Comparison of ENCODE assay signal across 15 cellular contexts in genomic region chr9:124733964-124734740, GRCh38. TPM values are rescaled to one million over a fixed set of nuclear protein-coding genes. Genes with fewer than 3 reads are reported as not detected.
DNase-seq lines count a peak whose midpoint lies in the region; FAIRE-seq and TF ChIP-seq lines count a peak whose summit lies in the region.
"Had no signal": no experiment of that assay in that cellular context is flagged by ENCODE, and none has a peak within 500 bp of the region (broad histone marks: within the 10 kb centered on the region; RNA-seq: fewer than 3 reads in every experiment).

No MANE protein-coding gene starts in this region.

- no peak for TF ChIP-seq POLR2A in H1 (IDR thresholded peaks at IDR 0.05; ENCODE audit: control extremely low read depth in 1 of 2, low read depth in 2 of 2, low read length in 2 of 2)

- peak overlapping the region; percentile 10; the same call in 1 of the 2 replicates for H2BK12ac ChIP-seq in H1 (ENCODE audit: low read depth, low read length)

- POLR2A ChIA-PET in H1 (lab: Charles Lee; ENCODE audit: partially characterized antibody), result interaction anchor here (0.9 to 1.7 kb wide), 2 partner anchors 9 to 122 kb away, joined by 4 to 7 read pairs; no protein-coding TSS in a partner anchor
- POLR2A ChIA-PET in CD4-positive, alpha-beta memory T cell (lab: Charles Lee; ENCODE audit: partially characterized antibody), result no interaction called here

- H3K18ac ChIP-seq in H1 (ENCODE audit: extremely low read depth, low read length), result no peak overlapping the region

- H3K79me2 ChIP-seq in DOHH2 (ENCODE audit: control insufficient read depth, low read length), result no peaks in the 10 kb centered on the region
- peaks cover 0 to 64% of the 10 kb centered on the region in 2 experiments; a peak in 3 of 4 replicates for H3K79me2 ChIP-seq in H1 (ENCODE audit: control insufficient read depth in 1 of 2, insufficient read depth in 2 of 2, low read length in 2 of 2)

- no peak for FAIRE-seq in H1 (lab: Jason Lieb, UNC)

- H3K9me2 ChIP-seq in DOHH2 (replicated peaks; ENCODE audit: control insufficient read depth, low read length), result no peaks in the 10 kb centered on the region

- no peak overlapping the region for H3K27ac ChIP-seq in DOHH2 (ENCODE audit: low read depth, low read length)
- peak overlapping the region; percentile 12; the same call in 1 of the 2 replicates for H3K27ac ChIP-seq in H1 (ENCODE audit: low read depth, low read length)
- no peak overlapping the region for H3K27ac ChIP-seq in CD4-positive, alpha-beta memory T cell (ENCODE audit: low read depth, low read length)
- H3K27ac ChIP-seq: gastroesophageal sphincter had no signal

- no peak overlapping the region for H4K91ac ChIP-seq in H1 (replicated peaks; ENCODE audit: insufficient read length, low read length)

- H3K9me3 ChIP-seq in DOHH2 (ENCODE audit: control insufficient read depth, insufficient read depth, low read length) (no peaks in the 10 kb centered on the region), H1 (ENCODE audit: insufficient read depth in 2 of 2, low read depth in 1 of 2, low read length in 1 of 2) (no peaks in the 10 kb centered on the region)
- H3K9me3 ChIP-seq in CD4-positive, alpha-beta memory T cell (ENCODE audit: control insufficient read depth in 1 of 2, low read length in 2 of 2), result no peaks in the 10 kb centered on the region
- H3K9me3 ChIP-seq: gastroesophageal sphincter, sigmoid colon had no signal

- DNase-seq in NCI-H2107 (lab: John Stamatoyannopoulos, UW) (peak; percentile 9), H1 (ENCODE audit: low read depth in 1 of 2, low spot score in 2 of 2) (no peak), myocyte (ENCODE audit: low read depth) (peak; percentile 77), NCI-H524 (lab: John Stamatoyannopoulos, UW) (no peak), cortex of kidney (lab: John Stamatoyannopoulos, UW) (no peak), dermis blood vessel endothelial cell (no peak)
- DNase-seq in CD4-positive, alpha-beta memory T cell, result no peak
- DNase-seq: activated CD4-positive, CD25-positive, alpha-beta regulatory T cell; GF-D8; NCI-H345; sigmoid colon had no signal

- H3K23ac ChIP-seq in H1 (ENCODE audit: insufficient read length), result no peak overlapping the region

- 84% methylated on average over 14 of the region's 14 CpGs; no CpG with 5 or more reads in 1 of the 2 experiments for WGBS in H1 (ENCODE audit: extremely low coverage in 1 of 2, insufficient coverage in 1 of 2, insufficient read length in 1 of 2, insufficient replicate concordance in 2 of 2, low coverage in 1 of 2, low lambda C conversion rate in 2 of 2, missing lambda C conversion rate in 1 of 2), 2 experiments

- no peak overlapping the region for H3K9ac ChIP-seq in H1 (replicated peaks in 1 of 4; ENCODE audit: extremely low read depth in 1 of 4, low read depth in 3 of 4, low read length in 3 of 4)

- 0 out of 2 replicates have a peak overlapping the region, but pooled peaks have one; percentile 12 for H2BK5ac ChIP-seq in H1 (ENCODE audit: low read depth, low read length)

- no peak overlapping the region for H2BK120ac ChIP-seq in H1 (replicated peaks; ENCODE audit: low read depth, low read length)

- H3K27me3 ChIP-seq in DOHH2 (ENCODE audit: control insufficient read depth, low read length) (no peaks in the 10 kb centered on the region), H1 (replicated peaks in 1 of 4; ENCODE audit: control insufficient read depth in 3 of 4, extremely low read depth in 1 of 4, insufficient read depth in 3 of 4, low read length in 3 of 4) (no peaks in the 10 kb centered on the region)
- H3K27me3 ChIP-seq in CD4-positive, alpha-beta memory T cell (ENCODE audit: insufficient read depth, low read length), result no peaks in the 10 kb centered on the region
- H3K27me3 ChIP-seq: gastroesophageal sphincter, sigmoid colon had no signal

- H3K27me3 Mint-ChIP-seq in CD4-positive, alpha-beta memory T cell, result peaks cover 1 to 5% of the 10 kb centered on the region in 2 donors
- H3K27me3 Mint-ChIP-seq: memory B cell had no signal

- TF ChIP-seq CTCF in DOHH2 (IDR thresholded peaks at IDR 0.05; ENCODE audit: low read depth, low read length, poor library complexity, severe bottlenecking), result no peak
- TF ChIP-seq CTCF in H1 (IDR thresholded peaks at IDR 0.05; ENCODE audit: control extremely low read depth in 1 of 3, insufficient read depth in 1 of 3, low read depth in 1 of 3, low read length in 3 of 3), result no peak

- no peaks in the 10 kb centered on the region for H3K79me1 ChIP-seq in H1 (ENCODE audit: low read depth, low read length)

- H3K36me3 Mint-ChIP-seq in CD4-positive, alpha-beta memory T cell, result no peaks in the 10 kb centered on the region
- H3K36me3 Mint-ChIP-seq: memory B cell had no signal

- TF ChIP-seq EP300 in H1 (IDR thresholded peaks at IDR 0.05; ENCODE audit: borderline replicate concordance in 1 of 2, low read depth in 2 of 2, low read length in 2 of 2), result no peak

- H3K9me3 Mint-ChIP-seq in CD4-positive, alpha-beta memory T cell, result no peaks in the 10 kb centered on the region
- H3K9me3 Mint-ChIP-seq: activated T-helper 17 cell treated with anti-CD3 and anti-CD28 coated beads, Interleukin-2, amount 50 U/mL, for 72 hours; memory B cell had no signal

- no peaks in the 10 kb centered on the region for H4K20me1 ChIP-seq in DOHH2 (ENCODE audit: control insufficient read depth, insufficient read depth, low read depth, low read length)
- H4K20me1 ChIP-seq in H1 (replicated peaks in 1 of 2; ENCODE audit: control insufficient read depth in 1 of 2, insufficient read depth in 2 of 2, low read length in 2 of 2), result peaks cover 2 to 4% of the 10 kb centered on the region in 2 experiments

- H3K4me1 ChIP-seq in DOHH2 (ENCODE audit: control insufficient read depth, low read length), result peaks cover 9% of the 10 kb centered on the region
- H3K4me1 ChIP-seq in H1 (replicated peaks in 1 of 4; ENCODE audit: control insufficient read depth in 3 of 4, insufficient read depth in 4 of 4, low read length in 3 of 4), result peaks cover 6 to 19% (median 9%) of the 10 kb centered on the region in 4 experiments; a peak in 6 of 7 replicates
- H3K4me1 ChIP-seq in CD4-positive, alpha-beta memory T cell (ENCODE audit: insufficient read depth, low read length), result no peaks in the 10 kb centered on the region
- H3K4me1 ChIP-seq: gastroesophageal sphincter had no signal

- H2AFZ ChIP-seq in H1 (ENCODE audit: low read length), result no peak overlapping the region

- no peak overlapping the region for H3K27ac Mint-ChIP-seq in CD4-positive, alpha-beta memory T cell
- H3K27ac Mint-ChIP-seq: memory B cell had no signal

- H4K8ac ChIP-seq in H1 (ENCODE audit: extremely low read depth, insufficient read depth, low read length), result no peak overlapping the region

- H2AK5ac ChIP-seq in H1 (ENCODE audit: low read depth, low read length), result no peak overlapping the region

- H3K4me2 ChIP-seq in DOHH2 (ENCODE audit: low read length) (peak overlapping the region; percentile 30; the same call in 1 of the 2 replicates), H1 (ENCODE audit: insufficient read depth in 1 of 2, low read depth in 2 of 2, low read length in 2 of 2) (peak overlapping the region in 1 of 2 experiments; percentile 27; a peak in 1 of 4 replicates)

- no peak overlapping the region for H4K5ac ChIP-seq in H1 (ENCODE audit: insufficient read length, low read depth, low read length)

- no peaks in the 10 kb centered on the region for H3K4me1 Mint-ChIP-seq in CD4-positive, alpha-beta memory T cell
- H3K4me1 Mint-ChIP-seq: activated T-helper 17 cell treated with anti-CD3 and anti-CD28 coated beads, Interleukin-2, amount 50 U/mL, for 72 hours; memory B cell had no signal

- H3F3A ChIP-seq in DOHH2 (ENCODE audit: control insufficient read depth, insufficient read depth), result no peaks in the 10 kb centered on the region

- no peak overlapping the region for H3K14ac ChIP-seq in H1 (ENCODE audit: insufficient read length)

- H3K56ac ChIP-seq in H1 (replicated peaks; ENCODE audit: insufficient read length, low read depth, low read length), result no peak overlapping the region

- H3K36me3 ChIP-seq in DOHH2 (ENCODE audit: control insufficient read depth, low read length) (peaks cover 2% of the 10 kb centered on the region; the same call in 1 of the 2 replicates), H1 (ENCODE audit: control insufficient read depth in 2 of 4, insufficient read depth in 4 of 4, low read length in 3 of 4) (peaks cover 5 to 9% (median 7%) of the 10 kb centered on the region in 4 experiments; a peak in 6 of 8 replicates)
- H3K36me3 ChIP-seq in CD4-positive, alpha-beta memory T cell (ENCODE audit: insufficient read depth, low read length), result no peaks in the 10 kb centered on the region
- H3K36me3 ChIP-seq: gastroesophageal sphincter, sigmoid colon had no signal

- H3K4ac ChIP-seq in H1 (replicated peaks; ENCODE audit: insufficient read length, low read depth, low read length), result no peak overlapping the region

- H3K23me2 ChIP-seq in H1 (ENCODE audit: low read depth, low read length), result no peaks in the 10 kb centered on the region

- intact Hi-C loops in CD4-positive, alpha-beta memory T cell (cut with micrococcal nuclease), result no loop called here

- no peak overlapping the region for H2BK20ac ChIP-seq in H1 (ENCODE audit: low read length)

- H3K4me3 Mint-ChIP-seq in CD4-positive, alpha-beta memory T cell, result no peak overlapping the region
- H3K4me3 Mint-ChIP-seq: activated T-helper 17 cell treated with anti-CD3 and anti-CD28 coated beads, Interleukin-2, amount 50 U/mL, for 72 hours; memory B cell had no signal

- H2BK15ac ChIP-seq in H1 (ENCODE audit: low read length), result no peak overlapping the region

- H3K4me3 ChIP-seq in DOHH2 (ENCODE audit: low read length) (no peak overlapping the region), H1 (ENCODE audit: extremely low read depth in 1 of 4, insufficient read depth in 2 of 4, low read depth in 3 of 4, low read length in 4 of 4) (no peak overlapping the region)
- no peak overlapping the region for H3K4me3 ChIP-seq in CD4-positive, alpha-beta memory T cell (ENCODE audit: low read length in 2 of 2)
- H3K4me3 ChIP-seq: gastroesophageal sphincter, sigmoid colon had no signal

- CTCF ChIA-PET in H1 (lab: Charles Lee; ENCODE audit: partially characterized antibody), result interaction anchor here (0.9 to 4.3 kb wide), 10 partner anchors 8 to 179 kb away, joined by 3 to 20 read pairs (median 4); no protein-coding TSS in a partner anchor
- CTCF ChIA-PET in CD4-positive, alpha-beta memory T cell (lab: Charles Lee; ENCODE audit: partially characterized antibody), result interaction anchor here (1.5 kb wide), 1 partner anchor 117 kb away, joined by 5 read pairs; no protein-coding TSS in a partner anchor

- TF ChIP-seq RAD21 in H1 (IDR thresholded peaks at IDR 0.05 in 1 of 2, conservative IDR thresholded peaks at IDR 0.05 in 1 of 2; ENCODE audit: low read depth in 2 of 2, low read length in 2 of 2), result no peak

RNA-seq across cellular contexts. Expression of gene NR6A1, which starts 37.0 kb away (rescaled TPM):
- 232 and 237 TPM in 2 replicates for total RNA-seq in H1 (2021; fragmentation: NEBNext Ultra II Directional; extraction: Animal tissue kit (Norgen Biotek cat#: 25700))
- polyA plus RNA-seq in H1 (2011; rRNA removed), result 77.0 and 93.2 TPM in 2 replicates
- 72.8 TPM for polyA plus RNA-seq in H1 (2011; cell fraction: cytosol; rRNA removed)
- polyA plus RNA-seq in H1 (2011; cell fraction: nucleus; rRNA removed), result 59.1 TPM
- polyA plus RNA-seq in H1 (2012, experiment 1 of 2), result 99.2 to 116 TPM (median 108 TPM) in 4 replicates
- 69.6 TPM for polyA plus RNA-seq in H1 (2012, experiment 2 of 2)
- polyA plus RNA-seq in H1 (2013, experiment 1 of 2), result 88.5 TPM
- 92.9 TPM for polyA plus RNA-seq in H1 (2013, experiment 2 of 2)
- polyA minus RNA-seq in H1 (2011; rRNA and poly(A)+ RNA removed), result 505 and 571 TPM in 2 replicates
- 196 TPM for polyA minus RNA-seq in H1 (2011; cell fraction: cytosol; rRNA and poly(A)+ RNA removed)
- 104 TPM for polyA minus RNA-seq in H1 (2011; cell fraction: nucleus; rRNA and poly(A)+ RNA removed)
- total RNA-seq in myocyte, result 1.9 and 2.1 TPM in 2 replicates
- polyA plus RNA-seq in myocyte (2012), result 0.95 TPM
- under 1 TPM in 1 of 2 experiments, not detected in 1; 0.06 TPM for total RNA-seq in CD4-positive, alpha-beta memory T cell
- not detected for polyA plus RNA-seq in CD4-positive, alpha-beta memory T cell
- 2.9 TPM in 2 replicates for total RNA-seq in dermis blood vessel endothelial cell

RNA-seq across cellular contexts. Expression of gene OLFML2A, which starts 42.8 kb away (rescaled TPM):
- 11.4 and 11.5 TPM in 2 replicates for total RNA-seq in H1 (2021; fragmentation: NEBNext Ultra II Directional; extraction: Animal tissue kit (Norgen Biotek cat#: 25700))
- 7.8 and 8.7 TPM in 2 replicates for polyA plus RNA-seq in H1 (2011; rRNA removed)
- polyA plus RNA-seq in H1 (2011; cell fraction: cytosol; rRNA removed), result 4.7 TPM
- polyA plus RNA-seq in H1 (2011; cell fraction: nucleus; rRNA removed), result 5.7 TPM
- polyA plus RNA-seq in H1 (2012, experiment 1 of 2), result 5.8 to 9.0 TPM (median 7.0 TPM) in 4 replicates
- 6.6 TPM for polyA plus RNA-seq in H1 (2012, experiment 2 of 2)
- polyA plus RNA-seq in H1 (2013, experiment 1 of 2), result 15.9 TPM
- polyA plus RNA-seq in H1 (2013, experiment 2 of 2), result 14.8 TPM
- polyA minus RNA-seq in H1 (2011; rRNA and poly(A)+ RNA removed), result 5.5 and 6.7 TPM in 2 replicates
- 14.4 TPM for polyA minus RNA-seq in H1 (2011; cell fraction: cytosol; rRNA and poly(A)+ RNA removed)
- 5.1 TPM for polyA minus RNA-seq in H1 (2011; cell fraction: nucleus; rRNA and poly(A)+ RNA removed)
- 253 and 530 TPM in 2 replicates for total RNA-seq in myocyte
- polyA plus RNA-seq in myocyte (2012), result 57.0 TPM
- not detected for total RNA-seq in CD4-positive, alpha-beta memory T cell
- polyA plus RNA-seq in CD4-positive, alpha-beta memory T cell, result not detected
- total RNA-seq in dermis blood vessel endothelial cell, result 2.2 and 2.9 TPM in 2 replicates
- total RNA-seq: activated T-helper 17 cell treated with anti-CD3 and anti-CD28 coated beads, Interleukin-2, amount 50 U/mL, for 72 hours had no signal

Comparison
In these comparisons a context has a peak if more than half of its experiments do, and no peak if none do; other contexts are left out.
1. DNase-seq: peak in NCI-H2107 (single experiment) and myocyte (single experiment); none in H1 (0 of 2), NCI-H524 (0 of 2), CD4-positive, alpha-beta memory T cell (0 of 5), cortex of kidney (single experiment) and dermis blood vessel endothelial cell (single experiment).
2. RNA of gene NR6A1, which starts 37.0 kb away (total RNA-seq): 232 to 237 TPM in H1; 2.9 TPM in dermis blood vessel endothelial cell, 1.9 to 2.1 TPM in myocyte and 0.06 TPM in CD4-positive, alpha-beta memory T cell; every median in the first group is over 10 times any median in the second.
3. RNA of gene OLFML2A, which starts 42.8 kb away (total RNA-seq): 253 to 530 TPM in myocyte; 11.4 to 11.5 TPM in H1, 2.2 to 2.9 TPM in dermis blood vessel endothelial cell and not detected in CD4-positive, alpha-beta memory T cell; every median in the first group is over 10 times any median in the second.